In genomic region chr1:161399257-161399998, GRCh38 we compare ENCODE assay signal across 1 cellular context.
TF ChIP-seq lines count a peak whose summit lies in the region.

No MANE protein-coding gene starts in this region.

TF ChIP-seq in H1, 55 proteins besides CTCF, POLR2A, EP300 and RAD21:
- no peak for TF ChIP-seq CBX5 (IDR thresholded peaks at IDR 0.05; ENCODE audit: low read depth, low read length)
- TF ChIP-seq YY1 (IDR thresholded peaks at IDR 0.05; ENCODE audit: low read depth, low read length) = no peak
- peak; percentile 59; the same call in 1 of the 2 replicates for TF ChIP-seq BACH1 (IDR thresholded peaks at IDR 0.05; ENCODE audit: low read length)
- peak; percentile 76 for TF ChIP-seq ATF2 (IDR thresholded peaks at IDR 0.05; ENCODE audit: low read length)
- TF ChIP-seq RXRA (IDR thresholded peaks at IDR 0.05; ENCODE audit: insufficient read depth, low read depth, low read length) = no peak
- TF ChIP-seq ASH2L (IDR thresholded peaks at IDR 0.05; ENCODE audit: low read length) = peak; percentile 99
- no peak for TF ChIP-seq RFX5 (IDR thresholded peaks at IDR 0.05; ENCODE audit: borderline replicate concordance, low read depth, low read length)
- TF ChIP-seq CHD2 (IDR thresholded peaks at IDR 0.05; ENCODE audit: low read length) = no peak
- peak; percentile 21 to 66; a peak in 3 of 4 replicates for TF ChIP-seq SIN3A (conservative IDR thresholded peaks at IDR 0.05 in 1 of 2, IDR thresholded peaks at IDR 0.05 in 1 of 2; ENCODE audit: low read depth in 1 of 2, low read length in 2 of 2)
- TF ChIP-seq CREB1 (IDR thresholded peaks at IDR 0.05) = peak; percentile 73
- 0 out of 2 replicates have a peak, but pooled peaks have one; percentile 25 for TF ChIP-seq POU5F1 (IDR thresholded peaks at IDR 0.05; ENCODE audit: low read depth, low read length)
- TF ChIP-seq TEAD4 (IDR thresholded peaks at IDR 0.05; ENCODE audit: low read depth, low read length) = peak; percentile 76; the same call in 1 of the 2 replicates
- peak; percentile 52 for TF ChIP-seq KDM4A (IDR thresholded peaks at IDR 0.05; ENCODE audit: low read depth, low read length, severe bottlenecking)
- peak; percentile 26; the same call in 1 of the 2 replicates for TF ChIP-seq NRF1 (IDR thresholded peaks at IDR 0.05; ENCODE audit: low read depth, low read length)
- TF ChIP-seq POLR2AphosphoS5 (IDR thresholded peaks at IDR 0.05; ENCODE audit: low read depth, low read length) = peak; percentile 62; the same call in 1 of the 2 replicates
- TF ChIP-seq MAFK (IDR thresholded peaks at IDR 0.05; ENCODE audit: low read depth, low read length) = peak; percentile 64; the same call in 1 of the 2 replicates
- no peak for TF ChIP-seq ZNF274 (IDR thresholded peaks at IDR 0.05; ENCODE audit: borderline replicate concordance, extremely low read depth, low read length)
- 0 out of 2 replicates have a peak, but pooled peaks have one; percentile 13 for TF ChIP-seq KDM5A (IDR thresholded peaks at IDR 0.05; ENCODE audit: low read length)
- no peak for TF ChIP-seq KDM1A (IDR thresholded peaks at IDR 0.05; ENCODE audit: borderline replicate concordance, low read length)
- no peak for TF ChIP-seq FOSL1 (IDR thresholded peaks at IDR 0.05; ENCODE audit: insufficient read depth, low read depth, low read length)
- TF ChIP-seq SP4 (IDR thresholded peaks at IDR 0.05; ENCODE audit: low read length) = peak; percentile 70; the same call in 1 of the 2 replicates
- TF ChIP-seq CTBP2 (IDR thresholded peaks at IDR 0.05; ENCODE audit: borderline replicate concordance, insufficient read depth, insufficient read length, low read length) = peak; percentile 33
- TF ChIP-seq E2F6 (IDR thresholded peaks at IDR 0.05) = no peak; the same call in 1 of the 2 replicates
- peak; percentile 51; the same call in 1 of the 2 replicates for TF ChIP-seq PHF8 (conservative IDR thresholded peaks at IDR 0.05; ENCODE audit: low read depth, low read length)
- TF ChIP-seq JUND (IDR thresholded peaks at IDR 0.05; ENCODE audit: low read length) = 0 out of 2 replicates have a peak, but pooled peaks have one; percentile 19
- 0 out of 4 replicates have a peak, but pooled peaks of 1 of the 2 experiments have one; percentile 45 for TF ChIP-seq HDAC2 (IDR thresholded peaks at IDR 0.05; ENCODE audit: borderline replicate concordance in 1 of 2, low read depth in 2 of 2, low read length in 2 of 2)
- peak; percentile 76; the same call in 1 of the 2 replicates for TF ChIP-seq TAF1 (IDR thresholded peaks at IDR 0.05; ENCODE audit: low read depth, low read length)
- peak; percentile 100 for TF ChIP-seq RBBP5 (IDR thresholded peaks at IDR 0.05; ENCODE audit: borderline replicate concordance, low read depth, low read length)
- TF ChIP-seq SIX5 (IDR thresholded peaks at IDR 0.05; ENCODE audit: low read depth, low read length) = no peak
- TF ChIP-seq TAF7 (optimal IDR thresholded peaks at IDR 0.05; ENCODE audit: borderline replicate concordance, low read depth, low read length) = peak; percentile 76
- peak; percentile 85; the same call in 1 of the 2 replicates for TF ChIP-seq GABPA (IDR thresholded peaks at IDR 0.05; ENCODE audit: borderline replicate concordance, insufficient read depth, low read length)
- TF ChIP-seq CEBPB (IDR thresholded peaks at IDR 0.05; ENCODE audit: low read depth, low read length) = no peak
- TF ChIP-seq TBP (IDR thresholded peaks at IDR 0.05; ENCODE audit: low read depth, low read length) = peak; percentile 100
- peak; percentile 58; the same call in 1 of the 2 replicates for TF ChIP-seq SP1 (IDR thresholded peaks at IDR 0.05; ENCODE audit: low read depth, low read length)
- TF ChIP-seq EGR1 (IDR thresholded peaks at IDR 0.05; ENCODE audit: borderline replicate concordance, low read depth, low read length) = peak; percentile 65
TF ChIP-seq in H1: peak in this region for 24.
